Comparison of ENCODE assay signal across 8 cellular contexts in genomic region chr4:73221734-73222133, GRCh38. TPM values are rescaled to one million over a fixed set of nuclear protein-coding genes. Genes with fewer than 3 reads are reported as not detected.
DNase-seq lines count a peak whose midpoint lies in the region; ATAC-seq, FAIRE-seq and TF ChIP-seq lines count a peak whose summit lies in the region.

No MANE protein-coding gene starts in this region.

- H3K4me1 Mint-ChIP-seq in MCF 10A (ENCODE audit: insufficient read depth, unreplicated experiment) (peaks cover 11% of the 10 kb centered on the region), activated B cell treated with CpG ODN at 0.5 μM for 24 hours (peaks cover 37% of the 10 kb centered on the region)

- H3K27me3 ChIP-seq in mammary epithelial cell (ENCODE audit: insufficient read depth, low read length) (no peaks in the 10 kb centered on the region), suprapubic skin (no peaks in the 10 kb centered on the region)

- BruUV-seq in mammary epithelial cell (replicated peaks; lab: Mats Ljungman, UMichigan) (no TSS peak), MCF 10A (replicated peaks; lab: Mats Ljungman, UMichigan) (no TSS peak)

- CTCF ChIA-PET in mammary epithelial cell (lab: Charles Lee; ENCODE audit: low non-redundant PET), result interaction anchor here (0.6 kb wide), 1 partner anchor 14 kb away, joined by 8 read pairs; no protein-coding TSS in a partner anchor
- CTCF ChIA-PET in MCF 10A (lab: Yijun Ruan, JAX), result interaction anchor here (0.7 to 1.8 kb wide), 2 partner anchors 94 to 178 kb away, joined by 3 to 4 read pairs; no protein-coding TSS in a partner anchor
- CTCF ChIA-PET in activated B cell treated with CpG ODN at 0.5 μM for 24 hours (lab: Charles Lee), result interaction anchor here (1.7 kb wide), 1 partner anchor 36 kb away, joined by 4 read pairs; no protein-coding TSS in a partner anchor

- H3K4me3 ChIP-seq in mammary epithelial cell (replicated peaks in 1 of 3; ENCODE audit: insufficient read depth in 1 of 3, low read depth in 2 of 3, low read length in 3 of 3), result peak overlapping the region; percentile 8 to 95 (median 86)
- peak overlapping the region; percentile 26 to 69 for H3K4me3 ChIP-seq in foreskin fibroblast (ENCODE audit: low read depth in 1 of 2, low read length in 2 of 2)
- H3K4me3 ChIP-seq in suprapubic skin, result peak overlapping the region; percentile 50

- no peaks in the 10 kb centered on the region for H3K9me3 ChIP-seq in mammary epithelial cell (replicated peaks; ENCODE audit: insufficient read depth, low read length)
- no peaks in the 10 kb centered on the region for H3K9me3 ChIP-seq in suprapubic skin

- no peak overlapping the region for H2AFZ ChIP-seq in mammary epithelial cell (ENCODE audit: low read depth, low read length)

- H3K27ac Mint-ChIP-seq in MCF 10A (ENCODE audit: low read depth, unreplicated experiment) (no peak overlapping the region), activated B cell treated with CpG ODN at 0.5 μM for 24 hours (peak overlapping the region; percentile 5)

- TF ChIP-seq EP300 in suprapubic skin (IDR thresholded peaks at IDR 0.05), result no peak

- TF ChIP-seq CTCF in mammary epithelial cell (conservative IDR thresholded peaks at IDR 0.05 in 1 of 2, IDR thresholded peaks at IDR 0.05 in 1 of 2; ENCODE audit: extremely low read depth in 1 of 2, insufficient read depth in 1 of 2, low read depth in 1 of 2, low read length in 2 of 2) (no peak), MCF 10A (IDR thresholded peaks at IDR 0.05; ENCODE audit: unreplicated experiment) (no peak), activated B cell treated with CpG ODN at 0.5 μM for 24 hours (IDR thresholded peaks at IDR 0.05) (no peak), foreskin fibroblast (IDR thresholded peaks at IDR 0.05; ENCODE audit: low read depth, low read length) (no peak), suprapubic skin (IDR thresholded peaks at IDR 0.05) (no peak)

- H3K36me3 ChIP-seq in mammary epithelial cell (ENCODE audit: insufficient read depth, low read length), result peaks cover 2% of the 10 kb centered on the region
- no peaks in the 10 kb centered on the region for H3K36me3 ChIP-seq in suprapubic skin

- ATAC-seq in activated B cell treated with CpG ODN at 0.5 μM for 24 hours (ENCODE audit: low read depth) (no peak), GM21526 (IDR thresholded peaks at IDR 0.05; ENCODE audit: low FRiP score, unreplicated experiment) (no peak)

- intact Hi-C loops in mammary epithelial cell (cut with micrococcal nuclease), result loop anchor here (2.0 kb wide), 1 partner anchor 37 kb away; the partner anchor contains the start of gene ANKRD17
- intact Hi-C loops in MCF 10A (cut with micrococcal nuclease), result no loop called here
- intact Hi-C loops in activated B cell treated with CpG ODN at 0.5 μM for 24 hours (cut with micrococcal nuclease), result loop anchor here (2.0 kb wide), 1 partner anchor 29 kb away; no protein-coding TSS in a partner anchor

- peaks cover 87% of the 10 kb centered on the region for H3K79me2 ChIP-seq in mammary epithelial cell (ENCODE audit: insufficient read depth, low read length)

- peak overlapping the region; percentile 91 for H3K4me2 ChIP-seq in mammary epithelial cell (ENCODE audit: insufficient read depth, low read depth, low read length)

- H3K4me1 ChIP-seq in mammary epithelial cell (ENCODE audit: insufficient read depth, low read length), result peaks cover 5% of the 10 kb centered on the region
- peaks cover 18% of the 10 kb centered on the region for H3K4me1 ChIP-seq in suprapubic skin

- WGBS in mammary epithelial cell (ENCODE audit: low coverage, missing lambda C conversion rate), result 90% methylated on average over 2 of the region's 2 CpGs
- 71% methylated on average over 2 of the region's 2 CpGs for WGBS in suprapubic skin

- peak overlapping the region; percentile 12 for H3K27ac ChIP-seq in mammary epithelial cell (ENCODE audit: insufficient read depth, low read depth, low read length)
- no peak overlapping the region for H3K27ac ChIP-seq in suprapubic skin

- no peak for TF ChIP-seq POLR2A in suprapubic skin (IDR thresholded peaks at IDR 0.05)

- DNase-seq in mammary epithelial cell, result no peak
- DNase-seq in MCF 10A (ENCODE audit: unreplicated experiment), result no peak
- no peak for DNase-seq in activated B cell treated with CpG ODN at 0.5 μM for 24 hours
- DNase-seq in foreskin fibroblast, result no peak
- no peak for DNase-seq in suprapubic skin (ENCODE audit: low spot score in 2 of 2)
- DNase-seq in urothelium cell line (ENCODE audit: low spot score), result no peak
- no peak for DNase-seq in medulla oblongata (ENCODE audit: extremely low spot score)

- H3K4me3 Mint-ChIP-seq in MCF 10A (ENCODE audit: unreplicated experiment), result no peak overlapping the region
- peak overlapping the region; percentile 11 for H3K4me3 Mint-ChIP-seq in activated B cell treated with CpG ODN at 0.5 μM for 24 hours

- dilution Hi-C loops in mammary epithelial cell (cut with HindIII; ENCODE audit: low sequenced_read_pairs), result no loop called here

- H3K9me3 Mint-ChIP-seq in MCF 10A (ENCODE audit: unreplicated experiment) (no peaks in the 10 kb centered on the region), activated B cell treated with CpG ODN at 0.5 μM for 24 hours (no peaks in the 10 kb centered on the region)

- peak overlapping the region; percentile 19 for H3K9ac ChIP-seq in mammary epithelial cell (ENCODE audit: insufficient read depth, low read length)

- H4K20me1 ChIP-seq in mammary epithelial cell (ENCODE audit: insufficient read depth, low read length), result no peaks in the 10 kb centered on the region

- in situ Hi-C loops in mammary epithelial cell (cut with MboI; ENCODE audit: low sequenced_read_pairs in 2 of 2), result no loop called here

- H3K36me3 Mint-ChIP-seq in MCF 10A (ENCODE audit: insufficient read depth, unreplicated experiment), result peaks cover 23% of the 10 kb centered on the region
- peaks cover 13% of the 10 kb centered on the region for H3K36me3 Mint-ChIP-seq in activated B cell treated with CpG ODN at 0.5 μM for 24 hours (ENCODE audit: low read depth)

- FAIRE-seq in urothelium cell line (lab: Jason Lieb, UNC), result no peak

- POLR2A ChIA-PET in MCF 10A (lab: Yijun Ruan, JAX), result interaction anchor here (0.5 to 5.1 kb wide), 13 partner anchors 9 to 1170 kb away, joined by 3 to 82 read pairs (median 5); partner anchors contain the start of genes ANKRD17 and COX18
- POLR2A ChIA-PET in activated B cell treated with CpG ODN at 0.5 μM for 24 hours (lab: Charles Lee), result interaction anchor here (3.4 kb wide), 1 partner anchor 37 kb away, joined by 19 read pairs; the partner anchor contains the start of gene ANKRD17

- H3K27me3 Mint-ChIP-seq in MCF 10A (ENCODE audit: insufficient read depth, unreplicated experiment) (no peaks in the 10 kb centered on the region), activated B cell treated with CpG ODN at 0.5 μM for 24 hours (no peaks in the 10 kb centered on the region)

RNA-seq across cellular contexts. Expression of gene ANKRD17, which starts 36.9 kb away (rescaled TPM):
- total RNA-seq in mammary epithelial cell (10 to 100 TPM; 66.2 to 70.6 TPM), MCF 10A (2022) (62.8 and 65.7 TPM in 2 replicates), activated B cell treated with CpG ODN at 0.5 μM for 24 hours (54.1 and 61.4 TPM in 2 replicates), suprapubic skin (10 to 100 TPM; 68.2 to 80.2 (median 71.1) TPM)
- polyA plus RNA-seq in mammary epithelial cell, result 41.9 TPM
- polyA minus RNA-seq in mammary epithelial cell, result 105 TPM
